10 cellular contexts compared by ENCODE assay signal in the genomic region with DNA sequence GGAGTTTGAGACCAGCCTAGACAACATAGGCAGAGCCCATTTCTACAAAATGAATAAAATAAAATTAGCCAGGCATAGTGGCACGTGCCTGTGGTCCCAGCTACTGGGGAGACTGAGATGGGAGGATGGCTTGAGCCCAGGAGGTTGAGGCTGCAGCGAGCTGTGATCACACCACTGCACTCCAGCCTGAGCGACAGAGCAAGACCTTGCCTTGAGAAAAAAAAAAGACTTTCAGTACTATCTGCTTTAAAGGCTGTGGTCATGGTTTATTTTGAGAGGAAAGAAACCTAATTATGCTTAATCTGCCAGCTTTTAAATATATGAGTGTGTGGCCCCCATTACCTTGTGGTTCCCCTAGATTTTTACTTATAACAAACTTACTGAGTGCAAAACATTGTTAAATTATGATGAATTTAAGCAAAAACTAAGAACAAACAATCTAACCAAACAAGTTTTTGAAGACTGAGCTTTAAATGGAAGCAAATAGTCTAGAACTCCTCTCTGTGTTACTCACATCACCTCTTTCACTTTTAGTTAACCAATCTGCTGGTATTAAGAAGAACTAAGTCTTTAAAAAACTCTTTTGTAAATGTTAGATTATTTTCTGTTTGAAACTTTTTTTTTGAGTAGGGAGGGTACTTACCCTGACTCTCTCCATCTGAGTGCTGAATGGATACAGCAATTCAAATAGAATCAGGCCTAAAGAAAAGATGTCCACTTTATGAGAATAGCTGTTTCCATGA.
A peak's percentile ranks its signal among the peaks of the same experiment; 100 is the strongest.
DNase-seq lines count a peak whose midpoint lies in the region; ATAC-seq, FAIRE-seq and TF ChIP-seq lines count a peak whose summit lies in the region.
"Had no signal": no experiment of that assay in that cellular context is flagged by ENCODE, and none has a peak within 500 bp of the region (broad histone marks: within the 10 kb centered on the region; RNA-seq: fewer than 3 reads in every experiment).

No MANE protein-coding gene starts in this region.

- SMC1A ChIA-PET in GM12878 (lab: Charles Lee; ENCODE audit: uncharacterized antibody, unreplicated experiment): interaction anchor here (0.6 to 2.0 kb wide), 6 partner anchors 16 to 372 kb away, joined by 3 to 4 read pairs (median 4); no protein-coding TSS in a partner anchor

- peak overlapping the region; percentile 70 for H3K27ac ChIP-seq in GM12878 (ENCODE audit: control insufficient read depth, insufficient read depth)
- H3K27ac ChIP-seq in MM.1S (ENCODE audit: low read length): no peak overlapping the region
- H3K27ac ChIP-seq: dorsolateral prefrontal cortex had no signal

- no peak for DNase-seq in GM12878 (ENCODE audit: low read depth, low spot score)
- DNase-seq in MM.1S: no peak
- DNase-seq in activated CD4-positive, alpha-beta T cell treated with anti-CD3 and anti-CD28 coated beads for 1 hour: no peak
- DNase-seq: dorsolateral prefrontal cortex, NCI-H2171 treated with DMSO at 0.1 percent for 48 hours had no signal

- no peak for FAIRE-seq in GM12878 (lab: Jason Lieb, UNC)

- H3K9ac ChIP-seq in GM12878 (ENCODE audit: control insufficient read depth, insufficient read depth, low read length): no peak overlapping the region
- H3K9ac ChIP-seq in MM.1S (ENCODE audit: low read length): no peak overlapping the region

- ATAC-seq in GM18867 (IDR thresholded peaks at IDR 0.05; ENCODE audit: unreplicated experiment) (peak; percentile 68), GM21526 (IDR thresholded peaks at IDR 0.05; ENCODE audit: low FRiP score, unreplicated experiment) (peak; percentile 70), HG03095 (IDR thresholded peaks at IDR 0.05; ENCODE audit: unreplicated experiment) (peak; percentile 67), GM12878 (peak; percentile 70), GM18873 (IDR thresholded peaks at IDR 0.05; ENCODE audit: low FRiP score, unreplicated experiment) (no peak)

- POLR2A ChIA-PET in GM12878 (lab: Charles Lee): no interaction called here

- H3F3A ChIP-seq in MM.1S (ENCODE audit: insufficient read depth, low read length): no peaks in the 10 kb centered on the region

- H3K27me3 ChIP-seq in GM12878 (replicated peaks in 1 of 2; ENCODE audit: control insufficient read depth in 2 of 2, insufficient read depth in 2 of 2, low read length in 1 of 2) (no peaks in the 10 kb centered on the region), MM.1S (replicated peaks; ENCODE audit: insufficient read depth, low read length) (no peaks in the 10 kb centered on the region)
- H3K27me3 ChIP-seq: dorsolateral prefrontal cortex had no signal

- no peaks in the 10 kb centered on the region for H3K9me2 ChIP-seq in MM.1S (replicated peaks; ENCODE audit: insufficient read depth, low read length)

- intact Hi-C loops in GM12878 (cut with micrococcal nuclease; ENCODE audit: unreplicated experiment): no loop called here

- TF ChIP-seq POLR2A in GM12878 (IDR thresholded peaks at IDR 0.05; ENCODE audit: low read depth, low read length): no peak

- H3K36me3 ChIP-seq in GM12878 (ENCODE audit: control insufficient read depth in 2 of 2, insufficient read depth in 2 of 2, low read length in 1 of 2) (peaks cover 0 to 15% of the 10 kb centered on the region in 2 experiments; a peak in 1 of 4 replicates), MM.1S (replicated peaks; ENCODE audit: insufficient read depth, low read length) (peaks cover 24% of the 10 kb centered on the region; the same call in 1 of the 2 replicates)

- TF ChIP-seq RAD21 in GM12878 (IDR thresholded peaks at IDR 0.05; ENCODE audit: insufficient read depth, low read depth, low read length): no peak

- TF ChIP-seq EP300 in GM12878 (IDR thresholded peaks at IDR 0.05; ENCODE audit: borderline replicate concordance in 1 of 2, control insufficient read depth in 1 of 2, low read depth in 2 of 2, low read length in 2 of 2): no peak

- H3K9me3 ChIP-seq in GM12878 (replicated peaks; ENCODE audit: control insufficient read depth, insufficient read depth, low read length): no peaks in the 10 kb centered on the region
- H3K9me3 ChIP-seq in MM.1S (replicated peaks; ENCODE audit: insufficient read depth, low read length): no peaks in the 10 kb centered on the region

- H3K4me1 ChIP-seq in GM12878 (ENCODE audit: control insufficient read depth, insufficient read depth, low read length) (peaks cover 24% of the 10 kb centered on the region), MM.1S (ENCODE audit: low read length) (no peaks in the 10 kb centered on the region)

- RAD21 ChIA-PET in GM12878 (lab: Charles Lee; ENCODE audit: unreplicated experiment): interaction anchor here (0.7 to 2.1 kb wide), 3 partner anchors 44 to 110 kb away, joined by 4 to 6 read pairs (median 4); no protein-coding TSS in a partner anchor

- H3K79me2 ChIP-seq in GM12878 (ENCODE audit: control insufficient read depth, insufficient read depth, low read length): 0 out of 2 replicates have a peak, but pooled peaks cover 2% of the 10 kb centered on the region
- peaks cover 40% of the 10 kb centered on the region for H3K79me2 ChIP-seq in MM.1S (ENCODE audit: low read length)

- TF ChIP-seq CTCF in GM12878 (IDR thresholded peaks at IDR 0.05 in 2 of 3, conservative IDR thresholded peaks at IDR 0.05 in 1 of 3; ENCODE audit: control insufficient read depth in 2 of 3, extremely low read depth in 1 of 3, insufficient read depth in 1 of 3, low read depth in 3 of 3, low read length in 3 of 3) (no peak), MM.1S (IDR thresholded peaks at IDR 0.05; ENCODE audit: low read length) (no peak)

- H3K4me3 ChIP-seq in GM12878 (no peak overlapping the region; the same call in 1 of the 2 replicates), MM.1S (ENCODE audit: low read length) (no peak overlapping the region)
- H3K4me3 ChIP-seq: dorsolateral prefrontal cortex, lung had no signal

- H2AFZ ChIP-seq in GM12878 (ENCODE audit: control insufficient read depth, low read depth, low read length) (no peak overlapping the region), MM.1S (ENCODE audit: low read length) (no peak overlapping the region)

- WGBS in GM12878 (ENCODE audit: insufficient coverage, insufficient replicate concordance, low lambda C conversion rate, missing lambda C conversion rate): 0% methylated on average over 3 of the region's 3 CpGs

- in situ Hi-C loops in GM12878 (cut with MboI): no loop called here

- peak overlapping the region; percentile 54 for H3K4me2 ChIP-seq in GM12878 (ENCODE audit: control insufficient read depth, insufficient read depth)
- H3K4me2 ChIP-seq in MM.1S (ENCODE audit: low read depth, low read length): no peak overlapping the region

- H4K20me1 ChIP-seq in GM12878 (ENCODE audit: control insufficient read depth, insufficient read depth): no peaks in the 10 kb centered on the region
- H4K20me1 ChIP-seq in MM.1S (ENCODE audit: insufficient read depth, low read length): no peaks in the 10 kb centered on the region

- BruUV-seq in GM12878 (replicated peaks; lab: Mats Ljungman, UMichigan): no TSS peak

- CTCF ChIA-PET in GM12878 (lab: Yijun Ruan, JAX): interaction anchor here (0.7 to 3.6 kb wide), 4 partner anchors 10 to 129 kb away, joined by 3 to 17 read pairs (median 3); no protein-coding TSS in a partner anchor

TF ChIP-seq in GM12878, 131 proteins besides CTCF, POLR2A, EP300 and RAD21 (continues in another document):
- TF ChIP-seq RBBP5 (conservative IDR thresholded peaks at IDR 0.05) (no peak), SREBF2 (IDR thresholded peaks at IDR 0.05; ENCODE audit: low read length) (no peak), ESRRA (IDR thresholded peaks at IDR 0.05; ENCODE audit: low read length) (no peak), ASH2L (IDR thresholded peaks at IDR 0.05; ENCODE audit: borderline replicate concordance, low read depth) (no peak), CBFB (IDR thresholded peaks at IDR 0.05; ENCODE audit: low read depth) (0 out of 2 replicates have a peak, but pooled peaks have one; percentile 24), MEF2A (IDR thresholded peaks at IDR 0.05; ENCODE audit: insufficient read depth, low read depth, low read length) (peak; percentile 52; the same call in 1 of the 2 replicates), IKZF2 (IDR thresholded peaks at IDR 0.05) (0 out of 4 replicates have a peak, but pooled peaks of 1 of the 2 experiments have one; percentile 13), TCF7 (IDR thresholded peaks at IDR 0.05; ENCODE audit: borderline replicate concordance) (peak; percentile 30; the same call in 1 of the 2 replicates), MTA2 (IDR thresholded peaks at IDR 0.05; ENCODE audit: low read depth) (no peak), EED (IDR thresholded peaks at IDR 0.05; ENCODE audit: low read depth) (0 out of 2 replicates have a peak, but pooled peaks have one; percentile 17), JUNB (IDR thresholded peaks at IDR 0.05) (peak; percentile 48), NFIC (IDR thresholded peaks at IDR 0.05; ENCODE audit: low read depth, low read length) (peak; percentile 47)
- TF ChIP-seq, protein P1, sequence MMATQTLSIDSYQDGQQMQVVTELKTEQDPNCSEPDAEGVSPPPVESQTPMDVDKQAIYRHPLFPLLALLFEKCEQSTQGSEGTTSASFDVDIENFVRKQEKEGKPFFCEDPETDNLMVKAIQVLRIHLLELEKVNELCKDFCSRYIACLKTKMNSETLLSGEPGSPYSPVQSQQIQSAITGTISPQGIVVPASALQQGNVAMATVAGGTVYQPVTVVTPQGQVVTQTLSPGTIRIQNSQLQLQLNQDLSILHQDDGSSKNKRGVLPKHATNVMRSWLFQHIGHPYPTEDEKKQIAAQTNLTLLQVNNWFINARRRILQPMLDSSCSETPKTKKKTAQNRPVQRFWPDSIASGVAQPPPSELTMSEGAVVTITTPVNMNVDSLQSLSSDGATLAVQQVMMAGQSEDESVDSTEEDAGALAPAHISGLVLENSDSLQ (IDR thresholded peaks at IDR 0.05): peak; percentile 56; the same call in 1 of the 2 replicates
- TF ChIP-seq, protein P2, sequence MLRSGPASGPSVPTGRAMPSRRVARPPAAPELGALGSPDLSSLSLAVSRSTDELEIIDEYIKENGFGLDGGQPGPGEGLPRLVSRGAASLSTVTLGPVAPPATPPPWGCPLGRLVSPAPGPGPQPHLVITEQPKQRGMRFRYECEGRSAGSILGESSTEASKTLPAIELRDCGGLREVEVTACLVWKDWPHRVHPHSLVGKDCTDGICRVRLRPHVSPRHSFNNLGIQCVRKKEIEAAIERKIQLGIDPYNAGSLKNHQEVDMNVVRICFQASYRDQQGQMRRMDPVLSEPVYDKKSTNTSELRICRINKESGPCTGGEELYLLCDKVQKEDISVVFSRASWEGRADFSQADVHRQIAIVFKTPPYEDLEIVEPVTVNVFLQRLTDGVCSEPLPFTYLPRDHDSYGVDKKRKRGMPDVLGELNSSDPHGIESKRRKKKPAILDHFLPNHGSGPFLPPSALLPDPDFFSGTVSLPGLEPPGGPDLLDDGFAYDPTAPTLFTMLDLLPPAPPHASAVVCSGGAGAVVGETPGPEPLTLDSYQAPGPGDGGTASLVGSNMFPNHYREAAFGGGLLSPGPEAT (IDR thresholded peaks at IDR 0.05; ENCODE audit: low read depth): no peak
- TF ChIP-seq, protein P3, sequence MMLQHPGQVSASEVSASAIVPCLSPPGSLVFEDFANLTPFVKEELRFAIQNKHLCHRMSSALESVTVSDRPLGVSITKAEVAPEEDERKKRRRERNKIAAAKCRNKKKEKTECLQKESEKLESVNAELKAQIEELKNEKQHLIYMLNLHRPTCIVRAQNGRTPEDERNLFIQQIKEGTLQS (IDR thresholded peaks at IDR 0.05; ENCODE audit: borderline replicate concordance, extremely low read depth, low read depth, low read length): no peak
